8 cellular contexts compared by ENCODE assay signal in genomic region chr3:4976109-4976508, GRCh38. TPM values are rescaled to one million over a fixed set of nuclear protein-coding genes. Genes with fewer than 3 reads are reported as not detected.
DNase-seq lines count a peak whose midpoint lies in the region; ATAC-seq and TF ChIP-seq lines count a peak whose summit lies in the region.

No MANE protein-coding gene starts in this region.

- ATAC-seq in GM19455 (IDR thresholded peaks at IDR 0.05; ENCODE audit: unreplicated experiment): no peak
- ATAC-seq in GM18867 (IDR thresholded peaks at IDR 0.05; ENCODE audit: unreplicated experiment): no peak

- peak; percentile 87 for DNase-seq in A172 (ENCODE audit: low spot score)
- no peak for DNase-seq in GM12864 (ENCODE audit: low read depth)
- DNase-seq in NOMO-1 (lab: John Stamatoyannopoulos, UW; ENCODE audit: unreplicated experiment in 2 of 2): peak; percentile 77 to 82
- DNase-seq in activated naive CD8-positive, alpha-beta T cell treated with anti-CD3 and anti-CD28 coated beads for 36 hours: peak; percentile 59
- DNase-seq in immature natural killer cell: peak; percentile 32 to 39 (median 33)
- DNase-seq in stimulated activated CD4-positive, alpha-beta T cell treated with anti-CD3 and anti-CD28 coated beads, Interleukin-4, amount 100 ng/mL, for 48 hours (ENCODE audit: low read depth in 2 of 2): peak; percentile 46 to 53

- peaks cover 4% of the 10 kb centered on the region for H3K27me3 Mint-ChIP-seq in activated naive CD8-positive, alpha-beta T cell treated with anti-CD3 and anti-CD28 coated beads for 36 hours
- peaks cover 39 to 44% (median 41%) of the 10 kb centered on the region in 3 donors for H3K27me3 Mint-ChIP-seq in immature natural killer cell (ENCODE audit: low read depth in 3 of 3)

- peak overlapping the region; percentile 99 for H3K27ac Mint-ChIP-seq in activated naive CD8-positive, alpha-beta T cell treated with anti-CD3 and anti-CD28 coated beads for 36 hours
- H3K27ac Mint-ChIP-seq in immature natural killer cell: peak overlapping the region; percentile 99 to 100 (median 99)

- peaks cover 2% of the 10 kb centered on the region for H3K9me3 Mint-ChIP-seq in activated naive CD8-positive, alpha-beta T cell treated with anti-CD3 and anti-CD28 coated beads for 36 hours
- peaks cover 0 to 7% (median 2%) of the 10 kb centered on the region in 6 donors for H3K9me3 Mint-ChIP-seq in immature natural killer cell

- peaks cover 34% of the 10 kb centered on the region for H3K4me1 Mint-ChIP-seq in activated naive CD8-positive, alpha-beta T cell treated with anti-CD3 and anti-CD28 coated beads for 36 hours
- peaks cover 44 to 51% of the 10 kb centered on the region in 2 donors for H3K4me1 Mint-ChIP-seq in immature natural killer cell

- H3K4me3 ChIP-seq in GM12864 (ENCODE audit: low read depth, low read length): no peak overlapping the region

- peaks cover 30% of the 10 kb centered on the region for H3K36me3 Mint-ChIP-seq in activated naive CD8-positive, alpha-beta T cell treated with anti-CD3 and anti-CD28 coated beads for 36 hours
- H3K36me3 Mint-ChIP-seq in immature natural killer cell: peaks cover 10 to 14% (median 13%) of the 10 kb centered on the region in 3 donors

- no peak overlapping the region for H3K4me3 Mint-ChIP-seq in activated naive CD8-positive, alpha-beta T cell treated with anti-CD3 and anti-CD28 coated beads for 36 hours
- peak overlapping the region; percentile 97 to 100 (median 100) for H3K4me3 Mint-ChIP-seq in immature natural killer cell

- peak; percentile 68 for TF ChIP-seq CTCF in GM12864 (IDR thresholded peaks at IDR 0.05; ENCODE audit: low read depth, low read length, missing control alignments)

RNA-seq across cellular contexts. Expression of gene BHLHE40, which starts 3.1 kb away (rescaled TPM):
- 91.4 and 96.0 TPM in 2 replicates for total RNA-seq in A172 (2014; rRNA removed; shearing (Covaris generic))
- total RNA-seq in activated naive CD8-positive, alpha-beta T cell treated with anti-CD3 and anti-CD28 coated beads for 36 hours: 100 to 1,000 TPM; 292 to 294 TPM
- 10 to 100 TPM; 51.4 to 91.9 (median 64.4) TPM for polyA plus RNA-seq in immature natural killer cell
